ENCODE assay signal across 1 cellular context in the genomic region with DNA sequence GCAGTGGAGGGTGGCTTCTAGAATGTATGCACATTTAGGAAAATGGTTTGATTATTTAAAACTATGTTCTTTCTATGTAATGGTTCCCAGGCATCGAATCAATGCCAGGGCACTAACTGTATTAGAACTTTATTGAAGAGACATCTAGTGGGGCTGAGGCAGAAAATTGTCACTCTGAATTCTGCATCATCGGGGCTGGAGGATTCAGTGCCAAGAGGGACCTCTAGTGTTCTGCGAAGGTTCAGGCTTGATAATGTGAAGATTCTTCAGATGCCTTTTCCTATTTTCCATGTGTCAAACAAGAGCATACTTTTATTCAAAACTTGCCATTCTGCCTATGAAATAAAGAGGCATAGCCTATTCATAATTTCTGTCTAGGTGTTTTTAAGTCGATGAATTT.
TF ChIP-seq lines count a peak whose summit lies in the region.

No MANE protein-coding gene starts in this region.

TF ChIP-seq in GM23338, 12 proteins besides CTCF, POLR2A, EP300 and RAD21 (continued from another document):
- TF ChIP-seq, protein P1, sequence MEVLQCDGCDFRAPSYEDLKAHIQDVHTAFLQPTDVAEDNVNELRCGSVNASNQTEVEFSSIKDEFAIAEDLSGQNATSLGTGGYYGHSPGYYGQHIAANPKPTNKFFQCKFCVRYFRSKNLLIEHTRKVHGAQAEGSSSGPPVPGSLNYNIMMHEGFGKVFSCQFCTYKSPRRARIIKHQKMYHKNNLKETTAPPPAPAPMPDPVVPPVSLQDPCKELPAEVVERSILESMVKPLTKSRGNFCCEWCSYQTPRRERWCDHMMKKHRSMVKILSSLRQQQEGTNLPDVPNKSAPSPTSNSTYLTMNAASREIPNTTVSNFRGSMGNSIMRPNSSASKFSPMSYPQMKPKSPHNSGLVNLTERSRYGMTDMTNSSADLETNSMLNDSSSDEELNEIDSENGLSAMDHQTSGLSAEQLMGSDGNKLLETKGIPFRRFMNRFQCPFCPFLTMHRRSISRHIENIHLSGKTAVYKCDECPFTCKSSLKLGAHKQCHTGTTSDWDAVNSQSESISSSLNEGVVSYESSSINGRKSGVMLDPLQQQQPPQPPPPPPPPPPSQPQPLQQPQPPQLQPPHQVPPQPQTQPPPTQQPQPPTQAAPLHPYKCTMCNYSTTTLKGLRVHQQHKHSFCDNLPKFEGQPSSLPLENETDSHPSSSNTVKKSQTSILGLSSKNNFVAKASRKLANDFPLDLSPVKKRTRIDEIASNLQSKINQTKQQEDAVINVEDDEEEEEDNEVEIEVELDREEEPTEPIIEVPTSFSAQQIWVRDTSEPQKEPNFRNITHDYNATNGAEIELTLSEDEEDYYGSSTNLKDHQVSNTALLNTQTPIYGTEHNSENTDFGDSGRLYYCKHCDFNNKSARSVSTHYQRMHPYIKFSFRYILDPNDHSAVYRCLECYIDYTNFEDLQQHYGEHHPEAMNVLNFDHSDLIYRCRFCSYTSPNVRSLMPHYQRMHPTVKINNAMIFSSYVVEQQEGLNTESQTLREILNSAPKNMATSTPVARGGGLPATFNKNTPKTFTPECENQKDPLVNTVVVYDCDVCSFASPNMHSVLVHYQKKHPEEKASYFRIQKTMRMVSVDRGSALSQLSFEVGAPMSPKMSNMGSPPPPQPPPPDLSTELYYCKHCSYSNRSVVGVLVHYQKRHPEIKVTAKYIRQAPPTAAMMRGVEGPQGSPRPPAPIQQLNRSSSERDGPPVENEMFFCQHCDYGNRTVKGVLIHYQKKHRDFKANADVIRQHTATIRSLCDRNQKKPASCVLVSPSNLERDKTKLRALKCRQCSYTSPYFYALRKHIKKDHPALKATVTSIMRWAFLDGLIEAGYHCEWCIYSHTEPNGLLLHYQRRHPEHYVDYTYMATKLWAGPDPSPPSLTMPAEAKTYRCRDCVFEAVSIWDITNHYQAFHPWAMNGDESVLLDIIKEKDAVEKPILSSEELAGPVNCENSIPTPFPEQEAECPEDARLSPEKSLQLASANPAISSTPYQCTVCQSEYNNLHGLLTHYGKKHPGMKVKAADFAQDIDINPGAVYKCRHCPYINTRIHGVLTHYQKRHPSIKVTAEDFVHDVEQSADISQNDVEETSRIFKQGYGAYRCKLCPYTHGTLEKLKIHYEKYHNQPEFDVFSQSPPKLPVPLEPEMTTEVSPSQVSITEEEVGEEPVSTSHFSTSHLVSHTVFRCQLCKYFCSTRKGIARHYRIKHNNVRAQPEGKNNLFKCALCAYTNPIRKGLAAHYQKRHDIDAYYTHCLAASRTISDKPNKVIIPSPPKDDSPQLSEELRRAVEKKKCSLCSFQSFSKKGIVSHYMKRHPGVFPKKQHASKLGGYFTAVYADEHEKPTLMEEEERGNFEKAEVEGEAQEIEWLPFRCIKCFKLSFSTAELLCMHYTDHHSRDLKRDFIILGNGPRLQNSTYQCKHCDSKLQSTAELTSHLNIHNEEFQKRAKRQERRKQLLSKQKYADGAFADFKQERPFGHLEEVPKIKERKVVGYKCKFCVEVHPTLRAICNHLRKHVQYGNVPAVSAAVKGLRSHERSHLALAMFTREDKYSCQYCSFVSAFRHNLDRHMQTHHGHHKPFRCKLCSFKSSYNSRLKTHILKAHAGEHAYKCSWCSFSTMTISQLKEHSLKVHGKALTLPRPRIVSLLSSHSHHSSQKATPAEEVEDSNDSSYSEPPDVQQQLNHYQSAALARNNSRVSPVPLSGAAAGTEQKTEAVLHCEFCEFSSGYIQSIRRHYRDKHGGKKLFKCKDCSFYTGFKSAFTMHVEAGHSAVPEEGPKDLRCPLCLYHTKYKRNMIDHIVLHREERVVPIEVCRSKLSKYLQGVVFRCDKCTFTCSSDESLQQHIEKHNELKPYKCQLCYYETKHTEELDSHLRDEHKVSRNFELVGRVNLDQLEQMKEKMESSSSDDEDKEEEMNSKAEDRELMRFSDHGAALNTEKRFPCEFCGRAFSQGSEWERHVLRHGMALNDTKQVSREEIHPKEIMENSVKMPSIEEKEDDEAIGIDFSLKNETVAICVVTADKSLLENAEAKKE (CRISPR knock-in tag; IDR thresholded peaks at IDR 0.05): no peak
- TF ChIP-seq, protein P2, sequence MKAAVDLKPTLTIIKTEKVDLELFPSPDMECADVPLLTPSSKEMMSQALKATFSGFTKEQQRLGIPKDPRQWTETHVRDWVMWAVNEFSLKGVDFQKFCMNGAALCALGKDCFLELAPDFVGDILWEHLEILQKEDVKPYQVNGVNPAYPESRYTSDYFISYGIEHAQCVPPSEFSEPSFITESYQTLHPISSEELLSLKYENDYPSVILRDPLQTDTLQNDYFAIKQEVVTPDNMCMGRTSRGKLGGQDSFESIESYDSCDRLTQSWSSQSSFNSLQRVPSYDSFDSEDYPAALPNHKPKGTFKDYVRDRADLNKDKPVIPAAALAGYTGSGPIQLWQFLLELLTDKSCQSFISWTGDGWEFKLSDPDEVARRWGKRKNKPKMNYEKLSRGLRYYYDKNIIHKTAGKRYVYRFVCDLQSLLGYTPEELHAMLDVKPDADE (IDR thresholded peaks at IDR 0.05): no peak
- no peak for TF ChIP-seq EZH2phosphoT487 (IDR thresholded peaks at IDR 0.05; ENCODE audit: unreplicated experiment)
- TF ChIP-seq POLR2AphosphoS5 (IDR thresholded peaks at IDR 0.05; ENCODE audit: low read depth): no peak
- TF ChIP-seq JUNB (IDR thresholded peaks at IDR 0.05; ENCODE audit: unreplicated experiment): no peak
